ENCODE assay signal across 7 cellular contexts in the genomic region with DNA sequence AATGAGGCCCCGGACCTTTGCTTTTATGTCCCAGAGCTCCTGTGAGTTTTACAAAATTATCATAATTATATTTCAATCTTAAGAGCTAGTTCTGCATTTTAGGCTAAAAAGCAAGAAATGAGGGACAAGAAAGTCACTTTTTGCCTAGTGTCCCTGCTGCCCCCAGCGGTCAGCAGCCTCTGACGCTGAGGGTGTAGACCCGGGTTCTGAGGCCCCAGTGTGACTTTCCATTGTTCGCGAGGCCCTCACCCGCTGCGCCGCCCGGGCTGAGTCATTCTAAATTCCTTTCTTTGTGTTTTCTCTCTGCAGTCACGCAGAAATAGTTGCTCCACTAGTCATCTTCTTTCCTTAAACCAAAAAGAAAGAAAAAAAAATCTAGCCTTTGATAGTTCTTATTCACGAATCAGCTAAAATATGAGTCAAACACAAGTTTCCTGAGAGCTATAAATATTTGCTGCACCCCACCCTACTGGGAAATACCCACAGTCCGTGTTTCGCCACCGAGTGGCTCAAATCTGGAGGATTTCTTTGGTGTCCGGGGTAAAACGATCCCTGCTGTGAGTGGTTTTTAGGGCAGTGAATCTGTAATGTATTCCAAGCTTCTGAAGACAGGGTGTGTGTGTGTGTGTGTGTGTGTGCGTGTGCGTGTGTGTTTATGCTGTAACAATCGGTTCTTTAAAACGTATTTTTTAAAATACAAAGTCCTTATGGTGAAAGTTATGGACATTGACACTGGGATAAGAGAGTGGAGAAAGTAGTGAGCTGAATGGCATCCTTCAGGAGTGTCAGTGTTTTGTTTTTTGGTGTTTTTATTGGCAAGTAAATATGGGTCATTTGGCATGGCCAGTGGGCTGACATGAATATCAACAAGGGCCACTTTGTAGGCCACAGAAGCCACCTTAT. TPM values are rescaled to one million over a fixed set of nuclear protein-coding genes. Genes with fewer than 3 reads are reported as not detected.
A peak's percentile ranks its signal among the peaks of the same experiment; 100 is the strongest.
DNase-seq lines count a peak whose midpoint lies in the region; ATAC-seq and TF ChIP-seq lines count a peak whose summit lies in the region.

No MANE protein-coding gene starts in this region.

- no peak overlapping the region for H2BK15ac ChIP-seq in neuronal stem cell (ENCODE audit: low read length)

- H3K23ac ChIP-seq in neuronal stem cell (ENCODE audit: low read depth, low read length, poor library complexity): no peak overlapping the region

- H4K91ac ChIP-seq in neuronal stem cell (ENCODE audit: low read depth, low read length, poor library complexity): peak overlapping the region; percentile 48

- WGBS in neuronal stem cell (ENCODE audit: extremely low coverage in 2 of 2, insufficient read length in 2 of 2, insufficient replicate concordance in 1 of 2), 2 donors: no CpG with 5 or more reads among the region's 21 CpGs

- peak overlapping the region in 1 of 2 donors; percentile 24 for H3K4me3 ChIP-seq in neuronal stem cell (ENCODE audit: low read length in 2 of 2)

- H3K79me1 ChIP-seq in neuronal stem cell (ENCODE audit: low read depth, low read length): no peaks in the 10 kb centered on the region

- no peak overlapping the region for H2AK5ac ChIP-seq in neuronal stem cell (ENCODE audit: low read depth, low read length)

- H3K36me3 ChIP-seq in neuronal stem cell (replicated peaks in 1 of 2; ENCODE audit: control insufficient read depth in 2 of 2, insufficient read depth in 2 of 2, low read length in 2 of 2): no peaks in the 10 kb centered on the region

- peak overlapping the region; percentile 35 for H2BK12ac ChIP-seq in neuronal stem cell (ENCODE audit: low read length)

- TF ChIP-seq CTCF in foreskin keratinocyte (conservative IDR thresholded peaks at IDR 0.05): peak; percentile 57

- peak overlapping the region; percentile 67 for H2AFZ ChIP-seq in neuronal stem cell (ENCODE audit: low read length)

- no peak overlapping the region for H3K4ac ChIP-seq in neuronal stem cell (ENCODE audit: low read length)

- H3K27ac ChIP-seq in foreskin keratinocyte (peak overlapping the region; percentile 97), neuronal stem cell (replicated peaks; ENCODE audit: low read length) (peak overlapping the region; percentile 99)

- no peaks in the 10 kb centered on the region for H3K9me3 ChIP-seq in neuronal stem cell (replicated peaks in 1 of 2; ENCODE audit: control insufficient read depth in 2 of 2, insufficient read depth in 1 of 2, low read depth in 1 of 2, low read length in 2 of 2)

- H4K8ac ChIP-seq in neuronal stem cell (ENCODE audit: low read depth, low read length): no peak overlapping the region

- H3K27me3 ChIP-seq in foreskin keratinocyte: no peaks in the 10 kb centered on the region
- H3K27me3 ChIP-seq in neuronal stem cell (ENCODE audit: control insufficient read depth in 3 of 3, insufficient read depth in 3 of 3, low read depth in 1 of 3, low read length in 3 of 3): no peaks in the 10 kb centered on the region

- H2BK5ac ChIP-seq in neuronal stem cell (ENCODE audit: low read length): peak overlapping the region; percentile 97

- H2BK120ac ChIP-seq in neuronal stem cell (ENCODE audit: low read depth, low read length): no peak overlapping the region

- peak; percentile 98 for DNase-seq in RPMI7951 (ENCODE audit: low read depth)
- peak; percentile 70 for DNase-seq in activated T-helper 9 cell treated with anti-CD3 and anti-CD28 coated beads, Interleukin-2, amount 50 U/mL, for 16 hours (ENCODE audit: low read depth)
- peak; percentile 96 to 98 for DNase-seq in foreskin keratinocyte
- peak; percentile 91 for DNase-seq in neuronal stem cell (ENCODE audit: low spot score)
- peak; percentile 98 for DNase-seq in stromal cell of bone marrow (ENCODE audit: low read depth)

- no peak overlapping the region for H3K9ac ChIP-seq in neuronal stem cell (ENCODE audit: low read depth, low read length, poor library complexity)

- H3K14ac ChIP-seq in neuronal stem cell (ENCODE audit: low read length): no peak overlapping the region

- H3K18ac ChIP-seq in neuronal stem cell (ENCODE audit: low read length): peak overlapping the region; percentile 92

- peak; percentile 70 for ATAC-seq in GM18861 (IDR thresholded peaks at IDR 0.05; ENCODE audit: unreplicated experiment)
- ATAC-seq in HG03064 (IDR thresholded peaks at IDR 0.05; ENCODE audit: low read depth, unreplicated experiment): peak; percentile 64
- peak; percentile 97 for ATAC-seq in foreskin keratinocyte

- H3K4me1 ChIP-seq in foreskin keratinocyte: peaks cover 11% of the 10 kb centered on the region
- peaks cover 16 to 31% of the 10 kb centered on the region in 2 donors for H3K4me1 ChIP-seq in neuronal stem cell (ENCODE audit: control insufficient read depth in 2 of 2, insufficient read depth in 1 of 2, low read depth in 1 of 2, low read length in 2 of 2)

- peak overlapping the region; percentile 43 for H3K4me2 ChIP-seq in neuronal stem cell (ENCODE audit: insufficient read depth, low read length, poor library complexity, severe bottlenecking)

RNA-seq across cellular contexts. Expression of a gene that starts 59.7 kb away (rescaled TPM):
- 8,626 and 10,453 TPM in 2 replicates for total RNA-seq in RPMI7951 (2014; rRNA removed; shearing (Covaris generic))
- 9,274 and 10,317 TPM in 2 replicates for total RNA-seq in foreskin keratinocyte
- 7,427 and 7,429 TPM in 2 replicates for polyA plus RNA-seq in foreskin keratinocyte
- 20,572 TPM for polyA plus RNA-seq in neuronal stem cell (2013, experiment 1 of 2)
- 20,834 TPM for polyA plus RNA-seq in neuronal stem cell (2013, experiment 2 of 2)
